1 cellular context compared by ENCODE assay signal in the genomic region with DNA sequence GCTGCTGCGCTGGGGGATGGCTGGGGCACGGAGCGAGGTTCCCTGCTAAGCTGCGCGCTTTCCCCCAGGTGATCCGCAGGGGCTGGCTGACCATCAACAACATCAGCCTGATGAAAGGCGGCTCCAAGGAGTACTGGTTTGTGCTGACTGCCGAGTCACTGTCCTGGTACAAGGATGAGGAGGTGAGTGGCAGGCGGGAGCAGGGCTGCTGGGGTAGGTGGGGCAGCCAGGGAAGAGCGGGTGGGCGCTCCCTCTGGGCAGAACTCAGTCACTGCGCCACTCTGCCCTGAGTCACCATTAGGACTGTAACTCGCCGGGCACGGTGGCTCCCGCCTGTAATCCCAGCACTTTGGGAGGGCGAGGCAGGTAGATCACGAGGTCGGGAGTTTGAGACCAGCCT.
TF ChIP-seq lines count a peak whose summit lies in the region.

No MANE protein-coding gene starts in this region.

TF ChIP-seq in HepG2, 621 proteins besides CTCF, POLR2A, EP300 and RAD21:
- TF ChIP-seq, protein P1, sequence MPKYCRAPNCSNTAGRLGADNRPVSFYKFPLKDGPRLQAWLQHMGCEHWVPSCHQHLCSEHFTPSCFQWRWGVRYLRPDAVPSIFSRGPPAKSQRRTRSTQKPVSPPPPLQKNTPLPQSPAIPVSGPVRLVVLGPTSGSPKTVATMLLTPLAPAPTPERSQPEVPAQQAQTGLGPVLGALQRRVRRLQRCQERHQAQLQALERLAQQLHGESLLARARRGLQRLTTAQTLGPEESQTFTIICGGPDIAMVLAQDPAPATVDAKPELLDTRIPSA (CRISPR knock-in tag; IDR thresholded peaks at IDR 0.05; ENCODE audit: borderline replicate concordance): no peak
- TF ChIP-seq NONO (IDR thresholded peaks at IDR 0.05): no peak
- TF ChIP-seq NONO (CRISPR knock-in tag; conservative IDR thresholded peaks at IDR 0.05): 0 out of 2 replicates have a peak, but pooled peaks have one; percentile 9
